ENCODE assay signal across 31 cellular contexts in genomic region chr11:64113462-64113780, GRCh38.
"Had no signal": no experiment of that assay in that cellular context is flagged by ENCODE, and none has a peak within 500 bp of the region (broad histone marks: within the 10 kb centered on the region; RNA-seq: fewer than 3 reads in every experiment).

No MANE protein-coding gene starts in this region.

- H3K9me3 ChIP-seq: colonic mucosa, esophagus squamous epithelium, gastroesophageal sphincter had no signal

- FAIRE-seq: astrocyte, endometrium, endothelial cell of umbilical vein had no signal

- H3K36me3 ChIP-seq: brain microvascular endothelial cell, colonic mucosa had no signal

- H3K4me3 ChIP-seq: colonic mucosa, esophagus squamous epithelium, gastroesophageal sphincter had no signal

- H3K27me3 ChIP-seq: colonic mucosa, esophagus squamous epithelium, gastroesophageal sphincter had no signal

- H3K27ac ChIP-seq: brain microvascular endothelial cell, colonic mucosa, epithelial cell of prostate, esophagus squamous epithelium, gastroesophageal sphincter, WERI-Rb-1 had no signal

- ATAC-seq: activated CD4-positive, CD25-positive, alpha-beta regulatory T cell treated with anti-CD3 and anti-CD28 coated beads, Interleukin-2, amount 50 U/mL, for 24 hours; activated CD8-positive, alpha-beta T cell treated with anti-CD3 and anti-CD28 coated beads for 36 hours; activated T-cell treated with anti-CD3 and anti-CD28 coated beads, Interleukin-2, amount 50 U/mL, for 4 hours; activated T-helper 17 cell treated with anti-CD3 and anti-CD28 coated beads, Interleukin-2, amount 50 U/mL, for 72 hours; gastroesophageal sphincter; T-helper 17 cell had no signal

- H3K4me1 ChIP-seq: colonic mucosa, esophagus squamous epithelium, gastroesophageal sphincter had no signal

- DNase-seq: activated B cell treated with CpG ODN at 0.5 μM for 24 hours; activated CD4-positive, alpha-beta T cell treated with anti-CD3 and anti-CD28 coated beads for 48 hours; activated CD4-positive, alpha-beta T cell treated with anti-CD3 and anti-CD28 coated beads, Interleukin-2, amount 50 U/mL, for 1 hour; activated CD4-positive, alpha-beta T cell treated with anti-CD3 and anti-CD28 coated beads, Interleukin-2, amount 50 U/mL, for 48 hours; activated CD8-positive, alpha-beta memory T cell treated with anti-CD3 and anti-CD28 coated beads for 24 hours; activated CD8-positive, alpha-beta T cell treated with anti-CD3 and anti-CD28 coated beads for 36 hours; activated effector memory CD4-positive, alpha-beta T cell treated with Interleukin-2 at 50 U/mL for 16 hours; activated gamma-delta T cell treated with Interleukin-2 at 50 U/mL for 16 hours; activated naive CD4-positive, alpha-beta T cell treated with anti-CD3 and anti-CD28 coated beads, Interleukin-2, amount 50 U/mL, for 16 hours; activated naive CD4-positive, alpha-beta T cell treated with Interleukin-2 at 50 U/mL for 16 hours; activated T-cell treated with anti-CD3 and anti-CD28 coated beads, Interleukin-2, amount 50 U/mL, for 4 hours; amniotic stem cell; anterior cingulate cortex; brain microvascular endothelial cell; caudate nucleus; cerebellar nuclear complex; colonic mucosa; effector CD8-positive, alpha-beta T cell; esophagus squamous epithelium; foreskin melanocyte; T-helper 1 cell; T-helper 17 cell; T1000; WERI-Rb-1 had no signal
